In genomic region chr7:120950539-120951308, GRCh38 we compare ENCODE assay signal across 8 cellular contexts. TPM values are rescaled to one million over a fixed set of nuclear protein-coding genes. Genes with fewer than 3 reads are reported as not detected.
DNase-seq lines count a peak whose midpoint lies in the region; ATAC-seq and FAIRE-seq lines count a peak whose summit lies in the region.

ING3 (plus strand) TSS chr7:120950777; CDS start chr7:120950897, 120 bp downstream.

- H3K27ac Mint-ChIP-seq in activated T-cell treated with anti-CD3 and anti-CD28 coated beads, Interleukin-2, amount 50 U/mL, for 72 hours, result peak within 1 kb of the TSS; percentile 99

- peaks cover 34% of the 10 kb centered on the region for H3K4me1 Mint-ChIP-seq in activated T-cell treated with anti-CD3 and anti-CD28 coated beads, Interleukin-2, amount 50 U/mL, for 72 hours (ENCODE audit: low read depth)

- peak within 1 kb of the TSS; percentile 56 to 90 for H3K4me3 ChIP-seq in muscle layer of colon (ENCODE audit: low read depth in 1 of 2, low read length in 2 of 2)

- H3K36me3 Mint-ChIP-seq in activated T-cell treated with anti-CD3 and anti-CD28 coated beads, Interleukin-2, amount 50 U/mL, for 72 hours (ENCODE audit: insufficient read depth in 2 of 2), result peaks cover 4 to 11% of the 10 kb centered on the region in 2 donors

- peaks cover 9% of the 10 kb centered on the region for H3K27me3 Mint-ChIP-seq in activated T-cell treated with anti-CD3 and anti-CD28 coated beads, Interleukin-2, amount 50 U/mL, for 72 hours (ENCODE audit: low read depth)

- FAIRE-seq in RCC 7860 (lab: Jason Lieb, UNC), result peak; percentile 93

- H3K9ac ChIP-seq in muscle layer of colon (ENCODE audit: low read length), result peak within 1 kb of the TSS; percentile 82

- H3K9me3 Mint-ChIP-seq in activated T-cell treated with anti-CD3 and anti-CD28 coated beads, Interleukin-2, amount 50 U/mL, for 72 hours, result no peaks in the 10 kb centered on the region

- peaks cover 11% of the 10 kb centered on the region for H3K4me1 ChIP-seq in muscle layer of colon (ENCODE audit: insufficient read depth, low read length)

- ATAC-seq in GM21786 (IDR thresholded peaks at IDR 0.05; ENCODE audit: unreplicated experiment), result peak; percentile 95
- ATAC-seq in activated T-cell treated with anti-CD3 and anti-CD28 coated beads, Interleukin-2, amount 50 U/mL, for 72 hours (replicated peaks in 1 of 2), result peak; percentile 92 to 93
- peak; percentile 99 for ATAC-seq in esophagus mucosa

- peak within 1 kb of the TSS; percentile 94 to 99 for H3K4me3 Mint-ChIP-seq in activated T-cell treated with anti-CD3 and anti-CD28 coated beads, Interleukin-2, amount 50 U/mL, for 72 hours

- H3K27me3 ChIP-seq in muscle layer of colon (ENCODE audit: control insufficient read depth in 1 of 2, insufficient read depth in 2 of 2, low read length in 2 of 2), result no peaks in the 10 kb centered on the region

- peak; percentile 93 for DNase-seq in DMS79 (lab: John Stamatoyannopoulos, UW)
- DNase-seq in RCC 7860 (ENCODE audit: low spot score), result peak; percentile 97
- peak; percentile 96 to 98 for DNase-seq in activated T-cell treated with anti-CD3 and anti-CD28 coated beads, Interleukin-2, amount 50 U/mL, for 72 hours
- peak; percentile 96 for DNase-seq in stimulated activated CD8-positive, alpha-beta memory T cell treated with anti-CD3 and anti-CD28 coated beads, Interleukin-7, amount 100 ng/mL, for 24 hours (ENCODE audit: low read depth)

- peaks cover 27% of the 10 kb centered on the region for H3K36me3 ChIP-seq in KOPT-K1 (ENCODE audit: insufficient read depth, low read length)
- H3K36me3 ChIP-seq in muscle layer of colon (ENCODE audit: insufficient read depth, low read length), result peaks cover 15% of the 10 kb centered on the region

- peak within 1 kb of the TSS; percentile 95 for H3K27ac ChIP-seq in KOPT-K1 (ENCODE audit: low read depth, low read length, poor library complexity, severe bottlenecking)
- peak within 1 kb of the TSS; percentile 81 for H3K27ac ChIP-seq in muscle layer of colon (ENCODE audit: low read depth, low read length)

- H3K9me3 ChIP-seq in KOPT-K1 (ENCODE audit: insufficient read depth, low read length, poor library complexity, severe bottlenecking), result no peaks in the 10 kb centered on the region
- no peaks in the 10 kb centered on the region for H3K9me3 ChIP-seq in muscle layer of colon (ENCODE audit: low read length)

RNA-seq across cellular contexts. Expression of gene ING3, which starts in this region (rescaled TPM):
- total RNA-seq in activated T-cell treated with anti-CD3 and anti-CD28 coated beads, Interleukin-2, amount 50 U/mL, for 72 hours, result 10 to 100 TPM; 40.3 to 45.1 TPM
- total RNA-seq in esophagus mucosa, result 9.0 TPM

Comparison
In these comparisons a context has a peak if more than half of its experiments do, and no peak if none do; other contexts are left out.
1. Peak in every context shown above with its lines: DNase-seq, ATAC-seq, H3K4me3 ChIP-seq and H3K27ac ChIP-seq.